11 cellular contexts compared by ENCODE assay signal in the genomic region with DNA sequence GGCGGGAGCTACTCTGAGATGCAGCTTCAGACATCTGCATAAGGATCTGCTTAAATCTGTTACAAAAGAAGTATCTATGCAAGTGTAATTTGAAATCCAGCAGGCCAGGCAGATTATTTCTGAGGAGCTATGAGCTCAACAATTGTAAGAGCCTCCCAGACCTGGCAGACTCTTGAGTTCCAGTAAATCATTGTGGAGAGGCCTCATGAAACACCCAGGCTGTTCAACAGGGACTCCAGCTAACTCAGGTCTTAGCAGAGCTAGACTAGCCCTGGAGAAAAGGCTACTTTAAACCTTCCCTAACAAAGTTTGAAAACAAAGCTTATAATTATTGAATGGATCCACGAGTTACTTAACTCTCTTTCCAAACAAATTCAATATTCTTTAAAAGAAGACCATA.
"Had no signal": no experiment of that assay in that cellular context is flagged by ENCODE, and none has a peak within 500 bp of the region (broad histone marks: within the 10 kb centered on the region; RNA-seq: fewer than 3 reads in every experiment).

No MANE protein-coding gene starts in this region.

- DNase-seq: activated CD4-positive, alpha-beta memory T cell treated with anti-CD3 and anti-CD28 coated beads for 36 hours; activated CD4-positive, alpha-beta T cell treated with anti-CD3 and anti-CD28 coated beads for 1 hour; activated T-cell treated with anti-CD3 and anti-CD28 coated beads, Interleukin-2, amount 50 U/mL, for 72 hours; central memory CD4-positive, alpha-beta T cell; foreskin keratinocyte; left cardiac atrium; mucosa of descending colon; natural killer cell; retina; stomach had no signal

- H3K4me3 Mint-ChIP-seq: activated CD4-positive, alpha-beta memory T cell treated with anti-CD3 and anti-CD28 coated beads for 36 hours; activated T-cell treated with anti-CD3 and anti-CD28 coated beads, Interleukin-2, amount 50 U/mL, for 72 hours; dendritic cell treated with granulocyte-macrophage colony-stimulating factor and Interleukin-4, amounts not matched to agents 40 ng/mL and 50 ng/mL, for 4 days; natural killer cell had no signal

- H3K4me3 ChIP-seq: mucosa of descending colon, stomach had no signal

- H3K36me3 Mint-ChIP-seq: activated CD4-positive, alpha-beta memory T cell treated with anti-CD3 and anti-CD28 coated beads for 36 hours; natural killer cell had no signal

- H3K27ac Mint-ChIP-seq: activated CD4-positive, alpha-beta memory T cell treated with anti-CD3 and anti-CD28 coated beads for 36 hours; activated T-cell treated with anti-CD3 and anti-CD28 coated beads, Interleukin-2, amount 50 U/mL, for 72 hours; dendritic cell treated with granulocyte-macrophage colony-stimulating factor and Interleukin-4, amounts not matched to agents 40 ng/mL and 50 ng/mL, for 4 days; natural killer cell had no signal

- H3K27me3 Mint-ChIP-seq: activated CD4-positive, alpha-beta memory T cell treated with anti-CD3 and anti-CD28 coated beads for 36 hours; dendritic cell treated with granulocyte-macrophage colony-stimulating factor and Interleukin-4, amounts not matched to agents 40 ng/mL and 50 ng/mL, for 4 days had no signal

- H3K4me1 Mint-ChIP-seq: natural killer cell had no signal
